1 cellular context compared by ENCODE assay signal in genomic region chr11:111297696-111298095, GRCh38.
TF ChIP-seq lines count a peak whose summit lies in the region.

No MANE protein-coding gene starts in this region.

TF ChIP-seq in H1, 55 proteins besides CTCF, POLR2A, EP300 and RAD21:
- TF ChIP-seq ATF3 (IDR thresholded peaks at IDR 0.05; ENCODE audit: insufficient read depth, low read depth, low read length) (no peak), CBX8 (IDR thresholded peaks at IDR 0.05; ENCODE audit: borderline replicate concordance, low read depth, low read length) (no peak), SIN3A (conservative IDR thresholded peaks at IDR 0.05 in 1 of 2, IDR thresholded peaks at IDR 0.05 in 1 of 2; ENCODE audit: low read depth in 1 of 2, low read length in 2 of 2) (no peak), POLR2AphosphoS5 (IDR thresholded peaks at IDR 0.05; ENCODE audit: low read depth, low read length) (no peak), GABPA (IDR thresholded peaks at IDR 0.05; ENCODE audit: borderline replicate concordance, insufficient read depth, low read length) (no peak), SIRT6 (IDR thresholded peaks at IDR 0.05; ENCODE audit: low read length) (no peak), BRCA1 (IDR thresholded peaks at IDR 0.05; ENCODE audit: low read depth, low read length) (no peak), HDAC2 (IDR thresholded peaks at IDR 0.05; ENCODE audit: borderline replicate concordance in 1 of 2, low read depth in 2 of 2, low read length in 2 of 2) (no peak), CBX5 (IDR thresholded peaks at IDR 0.05; ENCODE audit: low read depth, low read length) (no peak)
